In the genomic region with DNA sequence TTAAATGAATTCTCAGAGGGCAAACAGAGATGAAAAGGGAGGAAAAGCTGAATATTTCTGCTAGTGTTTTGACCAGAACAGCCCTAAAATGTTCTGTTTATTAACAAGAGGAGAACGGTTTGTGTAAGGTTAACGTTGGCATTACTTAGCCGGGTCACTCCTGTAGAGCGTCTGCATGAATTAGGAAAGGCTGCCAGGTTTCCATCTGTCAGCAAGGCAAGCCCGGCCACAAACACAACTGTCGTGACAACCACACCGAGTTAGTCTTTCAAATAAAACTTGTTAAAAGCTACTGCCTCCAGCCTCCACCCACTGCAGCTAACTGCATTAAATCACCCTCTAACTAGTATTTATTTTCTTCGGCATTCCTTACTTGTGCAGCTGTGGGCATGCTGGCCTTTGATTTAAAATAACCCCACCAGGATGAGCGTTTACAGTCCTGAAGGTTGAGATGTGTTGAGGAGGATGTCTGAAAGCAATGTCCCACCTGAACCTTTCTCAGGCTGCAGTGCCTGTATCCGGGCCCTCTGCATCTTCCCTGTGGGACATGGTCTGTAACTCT, we compare ENCODE assay signal across 1 cellular context.
TF ChIP-seq lines count a peak whose summit lies in the region.

No MANE protein-coding gene starts in this region.

TF ChIP-seq in GM23338, 12 proteins besides CTCF, POLR2A, EP300 and RAD21 (continued from another document):
- TF ChIP-seq, protein P1, sequence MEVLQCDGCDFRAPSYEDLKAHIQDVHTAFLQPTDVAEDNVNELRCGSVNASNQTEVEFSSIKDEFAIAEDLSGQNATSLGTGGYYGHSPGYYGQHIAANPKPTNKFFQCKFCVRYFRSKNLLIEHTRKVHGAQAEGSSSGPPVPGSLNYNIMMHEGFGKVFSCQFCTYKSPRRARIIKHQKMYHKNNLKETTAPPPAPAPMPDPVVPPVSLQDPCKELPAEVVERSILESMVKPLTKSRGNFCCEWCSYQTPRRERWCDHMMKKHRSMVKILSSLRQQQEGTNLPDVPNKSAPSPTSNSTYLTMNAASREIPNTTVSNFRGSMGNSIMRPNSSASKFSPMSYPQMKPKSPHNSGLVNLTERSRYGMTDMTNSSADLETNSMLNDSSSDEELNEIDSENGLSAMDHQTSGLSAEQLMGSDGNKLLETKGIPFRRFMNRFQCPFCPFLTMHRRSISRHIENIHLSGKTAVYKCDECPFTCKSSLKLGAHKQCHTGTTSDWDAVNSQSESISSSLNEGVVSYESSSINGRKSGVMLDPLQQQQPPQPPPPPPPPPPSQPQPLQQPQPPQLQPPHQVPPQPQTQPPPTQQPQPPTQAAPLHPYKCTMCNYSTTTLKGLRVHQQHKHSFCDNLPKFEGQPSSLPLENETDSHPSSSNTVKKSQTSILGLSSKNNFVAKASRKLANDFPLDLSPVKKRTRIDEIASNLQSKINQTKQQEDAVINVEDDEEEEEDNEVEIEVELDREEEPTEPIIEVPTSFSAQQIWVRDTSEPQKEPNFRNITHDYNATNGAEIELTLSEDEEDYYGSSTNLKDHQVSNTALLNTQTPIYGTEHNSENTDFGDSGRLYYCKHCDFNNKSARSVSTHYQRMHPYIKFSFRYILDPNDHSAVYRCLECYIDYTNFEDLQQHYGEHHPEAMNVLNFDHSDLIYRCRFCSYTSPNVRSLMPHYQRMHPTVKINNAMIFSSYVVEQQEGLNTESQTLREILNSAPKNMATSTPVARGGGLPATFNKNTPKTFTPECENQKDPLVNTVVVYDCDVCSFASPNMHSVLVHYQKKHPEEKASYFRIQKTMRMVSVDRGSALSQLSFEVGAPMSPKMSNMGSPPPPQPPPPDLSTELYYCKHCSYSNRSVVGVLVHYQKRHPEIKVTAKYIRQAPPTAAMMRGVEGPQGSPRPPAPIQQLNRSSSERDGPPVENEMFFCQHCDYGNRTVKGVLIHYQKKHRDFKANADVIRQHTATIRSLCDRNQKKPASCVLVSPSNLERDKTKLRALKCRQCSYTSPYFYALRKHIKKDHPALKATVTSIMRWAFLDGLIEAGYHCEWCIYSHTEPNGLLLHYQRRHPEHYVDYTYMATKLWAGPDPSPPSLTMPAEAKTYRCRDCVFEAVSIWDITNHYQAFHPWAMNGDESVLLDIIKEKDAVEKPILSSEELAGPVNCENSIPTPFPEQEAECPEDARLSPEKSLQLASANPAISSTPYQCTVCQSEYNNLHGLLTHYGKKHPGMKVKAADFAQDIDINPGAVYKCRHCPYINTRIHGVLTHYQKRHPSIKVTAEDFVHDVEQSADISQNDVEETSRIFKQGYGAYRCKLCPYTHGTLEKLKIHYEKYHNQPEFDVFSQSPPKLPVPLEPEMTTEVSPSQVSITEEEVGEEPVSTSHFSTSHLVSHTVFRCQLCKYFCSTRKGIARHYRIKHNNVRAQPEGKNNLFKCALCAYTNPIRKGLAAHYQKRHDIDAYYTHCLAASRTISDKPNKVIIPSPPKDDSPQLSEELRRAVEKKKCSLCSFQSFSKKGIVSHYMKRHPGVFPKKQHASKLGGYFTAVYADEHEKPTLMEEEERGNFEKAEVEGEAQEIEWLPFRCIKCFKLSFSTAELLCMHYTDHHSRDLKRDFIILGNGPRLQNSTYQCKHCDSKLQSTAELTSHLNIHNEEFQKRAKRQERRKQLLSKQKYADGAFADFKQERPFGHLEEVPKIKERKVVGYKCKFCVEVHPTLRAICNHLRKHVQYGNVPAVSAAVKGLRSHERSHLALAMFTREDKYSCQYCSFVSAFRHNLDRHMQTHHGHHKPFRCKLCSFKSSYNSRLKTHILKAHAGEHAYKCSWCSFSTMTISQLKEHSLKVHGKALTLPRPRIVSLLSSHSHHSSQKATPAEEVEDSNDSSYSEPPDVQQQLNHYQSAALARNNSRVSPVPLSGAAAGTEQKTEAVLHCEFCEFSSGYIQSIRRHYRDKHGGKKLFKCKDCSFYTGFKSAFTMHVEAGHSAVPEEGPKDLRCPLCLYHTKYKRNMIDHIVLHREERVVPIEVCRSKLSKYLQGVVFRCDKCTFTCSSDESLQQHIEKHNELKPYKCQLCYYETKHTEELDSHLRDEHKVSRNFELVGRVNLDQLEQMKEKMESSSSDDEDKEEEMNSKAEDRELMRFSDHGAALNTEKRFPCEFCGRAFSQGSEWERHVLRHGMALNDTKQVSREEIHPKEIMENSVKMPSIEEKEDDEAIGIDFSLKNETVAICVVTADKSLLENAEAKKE (CRISPR knock-in tag; IDR thresholded peaks at IDR 0.05): no peak
- TF ChIP-seq STAT1 (IDR thresholded peaks at IDR 0.05; ENCODE audit: unreplicated experiment) (no peak), ZNF331 (CRISPR knock-in tag; IDR thresholded peaks at IDR 0.05; ENCODE audit: low read depth) (no peak), EZH2phosphoT487 (IDR thresholded peaks at IDR 0.05; ENCODE audit: unreplicated experiment) (no peak), POLR2AphosphoS5 (IDR thresholded peaks at IDR 0.05; ENCODE audit: low read depth) (no peak), CREB1 (CRISPR knock-in tag; IDR thresholded peaks at IDR 0.05; ENCODE audit: low read depth) (no peak)
- TF ChIP-seq, protein P2, sequence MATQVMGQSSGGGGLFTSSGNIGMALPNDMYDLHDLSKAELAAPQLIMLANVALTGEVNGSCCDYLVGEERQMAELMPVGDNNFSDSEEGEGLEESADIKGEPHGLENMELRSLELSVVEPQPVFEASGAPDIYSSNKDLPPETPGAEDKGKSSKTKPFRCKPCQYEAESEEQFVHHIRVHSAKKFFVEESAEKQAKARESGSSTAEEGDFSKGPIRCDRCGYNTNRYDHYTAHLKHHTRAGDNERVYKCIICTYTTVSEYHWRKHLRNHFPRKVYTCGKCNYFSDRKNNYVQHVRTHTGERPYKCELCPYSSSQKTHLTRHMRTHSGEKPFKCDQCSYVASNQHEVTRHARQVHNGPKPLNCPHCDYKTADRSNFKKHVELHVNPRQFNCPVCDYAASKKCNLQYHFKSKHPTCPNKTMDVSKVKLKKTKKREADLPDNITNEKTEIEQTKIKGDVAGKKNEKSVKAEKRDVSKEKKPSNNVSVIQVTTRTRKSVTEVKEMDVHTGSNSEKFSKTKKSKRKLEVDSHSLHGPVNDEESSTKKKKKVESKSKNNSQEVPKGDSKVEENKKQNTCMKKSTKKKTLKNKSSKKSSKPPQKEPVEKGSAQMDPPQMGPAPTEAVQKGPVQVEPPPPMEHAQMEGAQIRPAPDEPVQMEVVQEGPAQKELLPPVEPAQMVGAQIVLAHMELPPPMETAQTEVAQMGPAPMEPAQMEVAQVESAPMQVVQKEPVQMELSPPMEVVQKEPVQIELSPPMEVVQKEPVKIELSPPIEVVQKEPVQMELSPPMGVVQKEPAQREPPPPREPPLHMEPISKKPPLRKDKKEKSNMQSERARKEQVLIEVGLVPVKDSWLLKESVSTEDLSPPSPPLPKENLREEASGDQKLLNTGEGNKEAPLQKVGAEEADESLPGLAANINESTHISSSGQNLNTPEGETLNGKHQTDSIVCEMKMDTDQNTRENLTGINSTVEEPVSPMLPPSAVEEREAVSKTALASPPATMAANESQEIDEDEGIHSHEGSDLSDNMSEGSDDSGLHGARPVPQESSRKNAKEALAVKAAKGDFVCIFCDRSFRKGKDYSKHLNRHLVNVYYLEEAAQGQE (IDR thresholded peaks at IDR 0.05; ENCODE audit: unreplicated experiment): no peak
- TF ChIP-seq, protein P3, sequence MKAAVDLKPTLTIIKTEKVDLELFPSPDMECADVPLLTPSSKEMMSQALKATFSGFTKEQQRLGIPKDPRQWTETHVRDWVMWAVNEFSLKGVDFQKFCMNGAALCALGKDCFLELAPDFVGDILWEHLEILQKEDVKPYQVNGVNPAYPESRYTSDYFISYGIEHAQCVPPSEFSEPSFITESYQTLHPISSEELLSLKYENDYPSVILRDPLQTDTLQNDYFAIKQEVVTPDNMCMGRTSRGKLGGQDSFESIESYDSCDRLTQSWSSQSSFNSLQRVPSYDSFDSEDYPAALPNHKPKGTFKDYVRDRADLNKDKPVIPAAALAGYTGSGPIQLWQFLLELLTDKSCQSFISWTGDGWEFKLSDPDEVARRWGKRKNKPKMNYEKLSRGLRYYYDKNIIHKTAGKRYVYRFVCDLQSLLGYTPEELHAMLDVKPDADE (IDR thresholded peaks at IDR 0.05): no peak
